In the genomic region with DNA sequence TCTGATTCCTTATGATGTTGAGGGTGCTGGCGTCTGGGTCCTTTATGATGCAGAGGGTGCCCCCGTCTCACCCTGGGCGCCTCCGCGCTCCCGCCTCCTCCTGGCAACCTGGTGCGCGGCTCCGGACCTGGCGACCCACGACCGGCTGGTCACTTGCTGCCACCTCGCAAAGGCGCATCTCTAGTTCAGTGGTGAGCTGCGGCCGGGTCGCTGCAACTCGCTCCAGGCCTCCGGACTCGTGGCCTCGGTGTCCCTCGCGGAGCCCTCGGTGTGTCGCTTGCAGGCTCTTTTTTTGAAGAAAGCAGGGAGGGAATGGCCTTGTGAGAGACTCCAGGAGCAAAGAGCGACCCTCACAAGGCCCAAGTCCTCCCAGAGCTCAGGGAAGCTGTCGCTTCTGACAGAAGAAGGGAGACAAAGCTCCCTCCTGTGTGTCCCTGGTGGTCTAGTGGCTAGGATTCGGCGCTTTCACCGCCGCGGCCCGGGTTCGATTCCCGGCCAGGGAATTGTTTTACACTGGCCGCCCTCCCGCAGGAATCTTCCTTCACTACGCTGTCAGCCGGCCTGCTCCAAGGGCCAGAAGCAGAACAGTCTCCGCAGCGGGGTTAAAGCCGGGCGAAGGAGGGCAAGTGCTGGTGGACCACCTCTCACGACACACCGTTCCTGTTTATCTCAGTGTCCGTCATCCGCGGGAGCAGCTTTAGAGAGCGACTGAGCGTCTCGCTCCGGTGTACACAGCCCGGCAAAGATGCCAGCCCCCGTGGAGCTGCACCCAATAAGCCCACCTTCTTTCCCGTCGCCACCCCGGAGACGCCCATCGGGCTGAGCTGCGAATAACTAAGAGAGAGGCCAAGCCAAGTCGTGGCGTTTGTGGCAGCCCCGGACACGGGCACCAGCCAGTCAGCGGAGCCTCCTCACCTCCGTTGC, we compare ENCODE assay signal across 8 cellular contexts. TPM values are rescaled to one million over a fixed set of nuclear protein-coding genes. Genes with fewer than 3 reads are reported as not detected.
A peak's percentile ranks its signal among the peaks of the same experiment; 100 is the strongest.
DNase-seq lines count a peak whose midpoint lies in the region; ATAC-seq and TF ChIP-seq lines count a peak whose summit lies in the region.
"Not testable (repeated sequence)": the region's sequence is repeated elsewhere in the genome, so short reads cannot be mapped to it uniquely, and the experiment has no call there.

No MANE protein-coding gene starts in this region.

- peak overlapping the region; percentile 40 for H3K27ac ChIP-seq in HUES48 (ENCODE audit: low read depth, low read length)
- not testable (repeated sequence) for H3K27ac ChIP-seq in breast epithelium

- TF ChIP-seq CTCF in breast epithelium (IDR thresholded peaks at IDR 0.05); foreskin fibroblast (IDR thresholded peaks at IDR 0.05; ENCODE audit: low read depth, low read length): not testable (repeated sequence)

- peaks cover 31% of the 10 kb centered on the region for H3K27me3 ChIP-seq in HUES48 (ENCODE audit: control insufficient read depth, insufficient read depth, low read length)
- not testable (repeated sequence) for H3K27me3 ChIP-seq in breast epithelium

- DNase-seq in Caki2 (ENCODE audit: low read depth) (peak; percentile 27), foreskin fibroblast (peak; percentile 63 to 81), posterior vena cava (ENCODE audit: low spot score) (peak; percentile 90)
- peak; percentile 59 for DNase-seq in activated CD4-positive, alpha-beta T cell treated with anti-CD3 and anti-CD28 coated beads, Interleukin-2, amount 10 ng/mL, durations not matched to agents 24 days and 14 days
- not testable (repeated sequence) for DNase-seq in breast epithelium (ENCODE audit: low spot score in 2 of 2); left colon
- DNase-seq in stimulated activated naive CD4-positive, alpha-beta T cell treated with Interleukin-2 at 50 U/mL for 16 hours (lab: John Stamatoyannopoulos, UW) = peak; percentile 39

- H3K9me3 Mint-ChIP-seq in activated CD4-positive, alpha-beta T cell treated with anti-CD3 and anti-CD28 coated beads, Interleukin-2, amount 10 ng/mL, durations not matched to agents 24 days and 14 days = not testable (repeated sequence)

- peaks cover 39% of the 10 kb centered on the region for H3K27me3 Mint-ChIP-seq in activated CD4-positive, alpha-beta T cell treated with anti-CD3 and anti-CD28 coated beads, Interleukin-2, amount 10 ng/mL, durations not matched to agents 24 days and 14 days

- not testable (repeated sequence) for TF ChIP-seq POLR2A in breast epithelium (IDR thresholded peaks at IDR 0.05)

- H3K9me3 ChIP-seq in HUES48 (ENCODE audit: control insufficient read depth, insufficient read depth, low read length); breast epithelium: not testable (repeated sequence)

- H3K4me3 Mint-ChIP-seq in activated CD4-positive, alpha-beta T cell treated with anti-CD3 and anti-CD28 coated beads, Interleukin-2, amount 10 ng/mL, durations not matched to agents 24 days and 14 days = peak overlapping the region; percentile 53

- H3K4me3 ChIP-seq in HUES48 (ENCODE audit: low read depth, low read length) (peak overlapping the region; percentile 83), breast epithelium (peak overlapping the region in 2 of 3 donors; percentile 26 to 61), foreskin fibroblast (ENCODE audit: low read depth in 1 of 2, low read length in 2 of 2) (peak overlapping the region in 1 of 2 donors; percentile 29)

- ATAC-seq in left colon = peak; percentile 56

- H3K4me1 ChIP-seq in HUES48 (ENCODE audit: control insufficient read depth, insufficient read depth, low read length); breast epithelium: not testable (repeated sequence)

- not testable (repeated sequence) for H3K36me3 ChIP-seq in HUES48 (ENCODE audit: control insufficient read depth, insufficient read depth, low read length); breast epithelium

- in situ Hi-C loops in Caki2 (cut with HindIII; ENCODE audit: low pct_unique_long_range_greater_than_20kb, low sequenced_read_pairs) = not testable (repeated sequence)

- H3K4me1 Mint-ChIP-seq in activated CD4-positive, alpha-beta T cell treated with anti-CD3 and anti-CD28 coated beads, Interleukin-2, amount 10 ng/mL, durations not matched to agents 24 days and 14 days = not testable (repeated sequence)

- H3K9ac ChIP-seq in HUES48 (ENCODE audit: low read depth, low read length) = not testable (repeated sequence)

- not testable (repeated sequence) for H3K36me3 Mint-ChIP-seq in activated CD4-positive, alpha-beta T cell treated with anti-CD3 and anti-CD28 coated beads, Interleukin-2, amount 10 ng/mL, durations not matched to agents 24 days and 14 days (ENCODE audit: low read depth)

- not testable (repeated sequence) for H3K27ac Mint-ChIP-seq in activated CD4-positive, alpha-beta T cell treated with anti-CD3 and anti-CD28 coated beads, Interleukin-2, amount 10 ng/mL, durations not matched to agents 24 days and 14 days

- intact Hi-C loops in activated CD4-positive, alpha-beta T cell treated with anti-CD3 and anti-CD28 coated beads, Interleukin-2, amount 10 ng/mL, durations not matched to agents 24 days and 14 days (cut with micrococcal nuclease); breast epithelium (cut with DNase I; ENCODE audit: low total_unique reads); left colon (cut with DNase I, micrococcal nuclease); posterior vena cava (cut with DNase I): not testable (repeated sequence)

RNA-seq across cellular contexts. Expression of a gene that starts 23.4 kb away (rescaled TPM):
- not detected in 2 replicates for total RNA-seq in Caki2 (2014; rRNA removed; shearing (Covaris generic); ENCODE audit: low replicate concordance)
- 1,962 and 2,189 TPM in 2 replicates for total RNA-seq in activated CD4-positive, alpha-beta T cell treated with anti-CD3 and anti-CD28 coated beads, Interleukin-2, amount 10 ng/mL, durations not matched to agents 24 days and 14 days
- total RNA-seq in breast epithelium = under 1 TPM; under 0.01 TPM
- 1,000 to 10,000 TPM; 3,977 to 5,589 TPM for total RNA-seq in left colon
- over 10,000 TPM; 12,584 to 18,986 TPM for total RNA-seq in posterior vena cava

RNA-seq across cellular contexts. Expression of a gene that starts 49.3 kb away (rescaled TPM):
- 8.0 and 15.7 TPM in 2 replicates for total RNA-seq in Caki2 (2014; rRNA removed; shearing (Covaris generic); ENCODE audit: low replicate concordance)
- total RNA-seq in activated CD4-positive, alpha-beta T cell treated with anti-CD3 and anti-CD28 coated beads, Interleukin-2, amount 10 ng/mL, durations not matched to agents 24 days and 14 days = 23.4 and 27.0 TPM in 2 replicates
- total RNA-seq in breast epithelium (10 to 100 TPM; 15.5 to 43.9 (median 24.7) TPM), left colon (10 to 100 TPM; 11.3 to 11.4 TPM), posterior vena cava (10 to 100 TPM; 12.6 to 21.6 TPM)

Comparison
In these comparisons a context has a peak if more than half of its experiments do, and no peak if none do; other contexts are left out.
1. RNA of a gene that starts 23.4 kb away (total RNA-seq): 12,584 to 18,986 TPM in posterior vena cava, 3,977 to 5,589 TPM in left colon and 1,962 to 2,189 TPM in activated CD4-positive, alpha-beta T cell treated with anti-CD3 and anti-CD28 coated beads, Interleukin-2, amount 10 ng/mL, durations not matched to agents 24 days and 14 days; not detected in Caki2 and under 0.01 TPM in breast epithelium; every median in the first group is over 1,000 times any median in the second.